9 cellular contexts compared by ENCODE assay signal in the genomic region with DNA sequence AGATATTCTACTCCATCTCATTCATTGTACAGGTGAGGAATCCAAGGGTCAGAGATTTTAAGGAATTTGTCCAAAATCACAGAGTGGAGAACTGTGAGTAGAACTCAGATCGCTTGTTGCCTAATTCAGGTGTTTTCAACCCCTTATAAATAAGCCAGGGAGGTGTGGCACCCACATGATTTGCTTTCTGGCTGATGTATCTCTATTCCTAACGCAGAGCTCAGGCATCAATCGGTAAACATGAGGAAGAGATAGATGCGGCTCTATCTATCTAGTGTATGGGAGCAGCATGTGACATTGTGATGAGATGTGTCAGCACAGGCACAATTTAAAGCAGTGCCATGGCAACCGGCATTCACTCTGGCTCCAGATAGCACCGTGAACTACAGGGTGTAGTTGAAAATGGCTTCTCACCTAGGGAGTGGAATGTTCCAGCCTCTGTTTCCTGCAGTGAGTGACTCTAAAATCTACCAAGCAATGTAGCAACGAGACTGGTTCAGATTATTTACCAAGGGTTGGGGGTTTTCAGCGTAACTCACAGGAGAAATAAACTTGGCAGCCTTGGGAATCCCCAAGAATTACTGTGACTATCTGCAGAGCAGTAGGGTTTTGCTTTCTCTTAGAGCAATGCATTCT. TPM values are rescaled to one million over a fixed set of nuclear protein-coding genes. Genes with fewer than 3 reads are reported as not detected.
A peak's percentile ranks its signal among the peaks of the same experiment; 100 is the strongest.
DNase-seq lines count a peak whose midpoint lies in the region; ATAC-seq and TF ChIP-seq lines count a peak whose summit lies in the region.
"Had no signal": no experiment of that assay in that cellular context is flagged by ENCODE, and none has a peak within 500 bp of the region (broad histone marks: within the 10 kb centered on the region; RNA-seq: fewer than 3 reads in every experiment).

No MANE protein-coding gene starts in this region.

- ATAC-seq in GM19438 (IDR thresholded peaks at IDR 0.05; ENCODE audit: low read depth, unreplicated experiment): peak; percentile 51
- peak; percentile 74 for ATAC-seq in HG03520 (IDR thresholded peaks at IDR 0.05; ENCODE audit: unreplicated experiment)
- peak; percentile 59 for ATAC-seq in omental fat pad (ENCODE audit: low FRiP score)
- no peak for ATAC-seq in upper lobe of left lung (ENCODE audit: low FRiP score in 2 of 2)

- no peak for TF ChIP-seq POLR2A in upper lobe of left lung (IDR thresholded peaks at IDR 0.05)

- H3K27me3 ChIP-seq in upper lobe of left lung: no peaks in the 10 kb centered on the region

- TF ChIP-seq CTCF in choroid plexus epithelial cell (conservative IDR thresholded peaks at IDR 0.05; ENCODE audit: low read depth, low read length): no peak
- no peak for TF ChIP-seq CTCF in omental fat pad (IDR thresholded peaks at IDR 0.05)
- TF ChIP-seq CTCF in upper lobe of left lung (IDR thresholded peaks at IDR 0.05): no peak

- no peaks in the 10 kb centered on the region for H3K36me3 ChIP-seq in upper lobe of left lung

- H3K9me3 ChIP-seq in upper lobe of left lung: no peaks in the 10 kb centered on the region

- H3K4me3 ChIP-seq in choroid plexus epithelial cell (ENCODE audit: low read depth, low read length) (no peak overlapping the region), upper lobe of left lung (no peak overlapping the region)

- DNase-seq in DMS153 (lab: John Stamatoyannopoulos, UW): peak; percentile 70
- DNase-seq in T-helper 1 cell: peak in 4 of 5 donors; percentile 27 to 80 (median 48)
- DNase-seq in choroid plexus epithelial cell (ENCODE audit: low read depth): peak; percentile 79
- no peak for DNase-seq in omental fat pad (ENCODE audit: low spot score)
- DNase-seq in upper lobe of left lung: no peak
- no peak for DNase-seq in epidermal melanocyte (ENCODE audit: insufficient read length, low spot score)

- no peak overlapping the region for H3K27ac ChIP-seq in upper lobe of left lung
- H3K27ac ChIP-seq: VCaP had no signal

- WGBS in upper lobe of left lung, 2 donors: 55% methylated on average over 8 of the region's 8 CpGs

- H3K4me1 ChIP-seq in upper lobe of left lung: peaks cover 0 to 7% (median 2%) of the 10 kb centered on the region in 4 donors

- TF ChIP-seq EP300 in upper lobe of left lung (IDR thresholded peaks at IDR 0.05): no peak

RNA-seq across cellular contexts. Expression of gene SUB1, which starts 53.4 kb away (rescaled TPM):
- total RNA-seq in omental fat pad (100 to 1,000 TPM; 202 to 235 (median 223) TPM), upper lobe of left lung (100 to 1,000 TPM in 3 of 6 donors, 10 to 100 TPM in 3; 28.3 to 170 (median 95.6) TPM)

Comparison
In these comparisons a context has a peak if more than half of its experiments do, and no peak if none do; other contexts are left out.
1. DNase-seq: peak in DMS153 (single experiment), T-helper 1 cell (4 of 5) and choroid plexus epithelial cell (single experiment); none in omental fat pad (single experiment), upper lobe of left lung (0 of 2) and epidermal melanocyte (single experiment).
2. ATAC-seq: peak in GM19438 (single experiment), HG03520 (single experiment) and omental fat pad (single experiment); none in upper lobe of left lung (0 of 2).